ENCODE assay signal across 9 cellular contexts in genomic region chr5:86108825-86109224, GRCh38.
"Had no signal": no experiment of that assay in that cellular context is flagged by ENCODE, and none has a peak within 500 bp of the region (broad histone marks: within the 10 kb centered on the region; RNA-seq: fewer than 3 reads in every experiment).

No MANE protein-coding gene starts in this region.

- DNase-seq: GM23248, GOT3, H7, H9, HCEC 1CT, HFFc6 had no signal

- H3K9me3 ChIP-seq: HAP-1 had no signal

- H3K4me3 ChIP-seq: GM23248, GM23338, HAP-1 had no signal

- H3K4me1 ChIP-seq: HAP-1 had no signal

- H3K27ac ChIP-seq: GM23248 had no signal

- H3K36me3 ChIP-seq: HAP-1 had no signal

- ATAC-seq: GM23338, HCT116 had no signal
